21 cellular contexts compared by ENCODE assay signal in genomic region chr18:40382191-40382590, GRCh38.
"Had no signal": no experiment of that assay in that cellular context is flagged by ENCODE, and none has a peak within 500 bp of the region (broad histone marks: within the 10 kb centered on the region; RNA-seq: fewer than 3 reads in every experiment).

No MANE protein-coding gene starts in this region.

- ATAC-seq: K562, Panc1, Right ventricle myocardium inferior, SK-N-SH treated with all-trans-retinoic acid at 6 μM for 48 hours had no signal

- H3K27ac ChIP-seq: KMS-11, SJCRH30 had no signal

- H3K9me3 ChIP-seq: SJCRH30 had no signal

- H3K9ac ChIP-seq: KMS-11 had no signal

- H3K27me3 ChIP-seq: SJCRH30 had no signal

- H3K4me2 ChIP-seq: KMS-11 had no signal

- H3K4me1 ChIP-seq: SJCRH30 had no signal

- H3K36me3 ChIP-seq: SJCRH30 had no signal

- H3K4me3 ChIP-seq: K562, SJCRH30 had no signal

- DNase-seq: Kasumi-1, MM.1S, NCI-H1092 treated with DMSO at 0.1 percent for 48 hours, NCI-H1436, NCI-H187, NCI-H2029, NCI-H2081 treated with DMSO at 0.1 percent for 48 hours, NCI-H2171, NCI-H226, NCI-H446, NCI-H510A, NCI-H524 treated with DMSO at 0.1 percent for 48 hours, NCI-H69, NCI-H774, SHP77 treated with DMSO at 0.1 percent for 48 hours, SJCRH30 had no signal
